ENCODE assay signal across 1 cellular context in the genomic region with DNA sequence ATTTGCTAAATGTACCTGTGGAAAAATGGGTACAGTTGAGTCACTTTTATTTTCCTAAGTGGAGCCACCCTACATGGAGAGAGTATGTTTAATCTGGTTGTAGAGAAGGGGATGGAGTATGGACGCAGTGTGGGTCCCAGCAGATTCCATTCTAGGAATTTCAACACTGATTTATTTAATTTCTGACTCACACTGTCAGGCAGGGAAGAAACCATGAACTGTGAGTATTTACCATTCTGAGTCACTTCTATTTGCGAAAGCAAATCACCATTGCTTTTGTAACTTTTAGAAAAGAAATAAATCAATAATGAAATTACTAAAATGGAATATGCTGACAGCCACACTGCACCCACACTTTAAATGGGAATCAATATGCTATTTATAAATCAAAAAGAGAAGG.
TF ChIP-seq lines count a peak whose summit lies in the region.

No MANE protein-coding gene starts in this region.

TF ChIP-seq in HepG2, 621 proteins besides CTCF, POLR2A, EP300 and RAD21 (continued from another document and continues in another):
- TF ChIP-seq, protein P1, sequence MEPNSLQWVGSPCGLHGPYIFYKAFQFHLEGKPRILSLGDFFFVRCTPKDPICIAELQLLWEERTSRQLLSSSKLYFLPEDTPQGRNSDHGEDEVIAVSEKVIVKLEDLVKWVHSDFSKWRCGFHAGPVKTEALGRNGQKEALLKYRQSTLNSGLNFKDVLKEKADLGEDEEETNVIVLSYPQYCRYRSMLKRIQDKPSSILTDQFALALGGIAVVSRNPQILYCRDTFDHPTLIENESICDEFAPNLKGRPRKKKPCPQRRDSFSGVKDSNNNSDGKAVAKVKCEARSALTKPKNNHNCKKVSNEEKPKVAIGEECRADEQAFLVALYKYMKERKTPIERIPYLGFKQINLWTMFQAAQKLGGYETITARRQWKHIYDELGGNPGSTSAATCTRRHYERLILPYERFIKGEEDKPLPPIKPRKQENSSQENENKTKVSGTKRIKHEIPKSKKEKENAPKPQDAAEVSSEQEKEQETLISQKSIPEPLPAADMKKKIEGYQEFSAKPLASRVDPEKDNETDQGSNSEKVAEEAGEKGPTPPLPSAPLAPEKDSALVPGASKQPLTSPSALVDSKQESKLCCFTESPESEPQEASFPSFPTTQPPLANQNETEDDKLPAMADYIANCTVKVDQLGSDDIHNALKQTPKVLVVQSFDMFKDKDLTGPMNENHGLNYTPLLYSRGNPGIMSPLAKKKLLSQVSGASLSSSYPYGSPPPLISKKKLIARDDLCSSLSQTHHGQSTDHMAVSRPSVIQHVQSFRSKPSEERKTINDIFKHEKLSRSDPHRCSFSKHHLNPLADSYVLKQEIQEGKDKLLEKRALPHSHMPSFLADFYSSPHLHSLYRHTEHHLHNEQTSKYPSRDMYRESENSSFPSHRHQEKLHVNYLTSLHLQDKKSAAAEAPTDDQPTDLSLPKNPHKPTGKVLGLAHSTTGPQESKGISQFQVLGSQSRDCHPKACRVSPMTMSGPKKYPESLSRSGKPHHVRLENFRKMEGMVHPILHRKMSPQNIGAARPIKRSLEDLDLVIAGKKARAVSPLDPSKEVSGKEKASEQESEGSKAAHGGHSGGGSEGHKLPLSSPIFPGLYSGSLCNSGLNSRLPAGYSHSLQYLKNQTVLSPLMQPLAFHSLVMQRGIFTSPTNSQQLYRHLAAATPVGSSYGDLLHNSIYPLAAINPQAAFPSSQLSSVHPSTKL (CRISPR knock-in tag; IDR thresholded peaks at IDR 0.05), result peak; percentile 74
- TF ChIP-seq, protein P2, sequence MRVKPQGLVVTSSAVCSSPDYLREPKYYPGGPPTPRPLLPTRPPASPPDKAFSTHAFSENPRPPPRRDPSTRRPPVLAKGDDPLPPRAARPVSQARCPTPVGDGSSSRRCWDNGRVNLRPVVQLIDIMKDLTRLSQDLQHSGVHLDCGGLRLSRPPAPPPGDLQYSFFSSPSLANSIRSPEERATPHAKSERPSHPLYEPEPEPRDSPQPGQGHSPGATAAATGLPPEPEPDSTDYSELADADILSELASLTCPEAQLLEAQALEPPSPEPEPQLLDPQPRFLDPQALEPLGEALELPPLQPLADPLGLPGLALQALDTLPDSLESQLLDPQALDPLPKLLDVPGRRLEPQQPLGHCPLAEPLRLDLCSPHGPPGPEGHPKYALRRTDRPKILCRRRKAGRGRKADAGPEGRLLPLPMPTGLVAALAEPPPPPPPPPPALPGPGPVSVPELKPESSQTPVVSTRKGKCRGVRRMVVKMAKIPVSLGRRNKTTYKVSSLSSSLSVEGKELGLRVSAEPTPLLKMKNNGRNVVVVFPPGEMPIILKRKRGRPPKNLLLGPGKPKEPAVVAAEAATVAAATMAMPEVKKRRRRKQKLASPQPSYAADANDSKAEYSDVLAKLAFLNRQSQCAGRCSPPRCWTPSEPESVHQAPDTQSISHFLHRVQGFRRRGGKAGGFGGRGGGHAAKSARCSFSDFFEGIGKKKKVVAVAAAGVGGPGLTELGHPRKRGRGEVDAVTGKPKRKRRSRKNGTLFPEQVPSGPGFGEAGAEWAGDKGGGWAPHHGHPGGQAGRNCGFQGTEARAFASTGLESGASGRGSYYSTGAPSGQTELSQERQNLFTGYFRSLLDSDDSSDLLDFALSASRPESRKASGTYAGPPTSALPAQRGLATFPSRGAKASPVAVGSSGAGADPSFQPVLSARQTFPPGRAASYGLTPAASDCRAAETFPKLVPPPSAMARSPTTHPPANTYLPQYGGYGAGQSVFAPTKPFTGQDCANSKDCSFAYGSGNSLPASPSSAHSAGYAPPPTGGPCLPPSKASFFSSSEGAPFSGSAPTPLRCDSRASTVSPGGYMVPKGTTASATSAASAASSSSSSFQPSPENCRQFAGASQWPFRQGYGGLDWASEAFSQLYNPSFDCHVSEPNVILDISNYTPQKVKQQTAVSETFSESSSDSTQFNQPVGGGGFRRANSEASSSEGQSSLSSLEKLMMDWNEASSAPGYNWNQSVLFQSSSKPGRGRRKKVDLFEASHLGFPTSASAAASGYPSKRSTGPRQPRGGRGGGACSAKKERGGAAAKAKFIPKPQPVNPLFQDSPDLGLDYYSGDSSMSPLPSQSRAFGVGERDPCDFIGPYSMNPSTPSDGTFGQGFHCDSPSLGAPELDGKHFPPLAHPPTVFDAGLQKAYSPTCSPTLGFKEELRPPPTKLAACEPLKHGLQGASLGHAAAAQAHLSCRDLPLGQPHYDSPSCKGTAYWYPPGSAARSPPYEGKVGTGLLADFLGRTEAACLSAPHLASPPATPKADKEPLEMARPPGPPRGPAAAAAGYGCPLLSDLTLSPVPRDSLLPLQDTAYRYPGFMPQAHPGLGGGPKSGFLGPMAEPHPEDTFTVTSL (CRISPR knock-in tag; IDR thresholded peaks at IDR 0.05; ENCODE audit: borderline replicate concordance), result peak; percentile 86; the same call in 1 of the 2 replicates
- TF ChIP-seq, protein P3, sequence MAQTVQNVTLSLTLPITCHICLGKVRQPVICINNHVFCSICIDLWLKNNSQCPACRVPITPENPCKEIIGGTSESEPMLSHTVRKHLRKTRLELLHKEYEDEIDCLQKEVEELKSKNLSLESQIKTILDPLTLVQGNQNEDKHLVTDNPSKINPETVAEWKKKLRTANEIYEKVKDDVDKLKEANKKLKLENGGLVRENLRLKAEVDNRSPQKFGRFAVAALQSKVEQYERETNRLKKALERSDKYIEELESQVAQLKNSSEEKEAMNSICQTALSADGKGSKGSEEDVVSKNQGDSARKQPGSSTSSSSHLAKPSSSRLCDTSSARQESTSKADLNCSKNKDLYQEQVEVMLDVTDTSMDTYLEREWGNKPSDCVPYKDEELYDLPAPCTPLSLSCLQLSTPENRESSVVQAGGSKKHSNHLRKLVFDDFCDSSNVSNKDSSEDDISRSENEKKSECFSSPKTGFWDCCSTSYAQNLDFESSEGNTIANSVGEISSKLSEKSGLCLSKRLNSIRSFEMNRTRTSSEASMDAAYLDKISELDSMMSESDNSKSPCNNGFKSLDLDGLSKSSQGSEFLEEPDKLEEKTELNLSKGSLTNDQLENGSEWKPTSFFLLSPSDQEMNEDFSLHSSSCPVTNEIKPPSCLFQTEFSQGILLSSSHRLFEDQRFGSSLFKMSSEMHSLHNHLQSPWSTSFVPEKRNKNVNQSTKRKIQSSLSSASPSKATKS (CRISPR knock-in tag; IDR thresholded peaks at IDR 0.05), result no peak
- TF ChIP-seq SALL2 (CRISPR knock-in tag; IDR thresholded peaks at IDR 0.05), result no peak
- TF ChIP-seq SRSF1 (optimal IDR thresholded peaks at IDR 0.05; ENCODE audit: low read depth, low read length), result no peak
- TF ChIP-seq FOSL2 (CRISPR knock-in tag; IDR thresholded peaks at IDR 0.05), result peak; percentile 95
- TF ChIP-seq GFI1 (CRISPR knock-in tag; IDR thresholded peaks at IDR 0.05; ENCODE audit: borderline replicate concordance), result peak; percentile 73; the same call in 1 of the 2 replicates
- no peak for TF ChIP-seq U2AF2 (IDR thresholded peaks at IDR 0.05; ENCODE audit: low read depth, low read length)
- peak; percentile 56; the same call in 1 of the 2 replicates for TF ChIP-seq CEBPB (IDR thresholded peaks at IDR 0.05; ENCODE audit: borderline replicate concordance, low read depth, low read length)
- TF ChIP-seq ZNF839 (CRISPR knock-in tag; IDR thresholded peaks at IDR 0.05; ENCODE audit: borderline replicate concordance), result no peak
- TF ChIP-seq, protein P4, sequence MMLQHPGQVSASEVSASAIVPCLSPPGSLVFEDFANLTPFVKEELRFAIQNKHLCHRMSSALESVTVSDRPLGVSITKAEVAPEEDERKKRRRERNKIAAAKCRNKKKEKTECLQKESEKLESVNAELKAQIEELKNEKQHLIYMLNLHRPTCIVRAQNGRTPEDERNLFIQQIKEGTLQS (CRISPR knock-in tag; IDR thresholded peaks at IDR 0.05), result no peak
- no peak for TF ChIP-seq ZMYM3 (CRISPR knock-in tag; IDR thresholded peaks at IDR 0.05)
- TF ChIP-seq ZNF333 (CRISPR knock-in tag; IDR thresholded peaks at IDR 0.05; ENCODE audit: borderline replicate concordance), result no peak
- TF ChIP-seq PRMT3 (CRISPR knock-in tag; IDR thresholded peaks at IDR 0.05; ENCODE audit: borderline replicate concordance, low read depth), result no peak
- no peak for TF ChIP-seq ISL2 (CRISPR knock-in tag; IDR thresholded peaks at IDR 0.05)
- no peak for TF ChIP-seq RBM39 (IDR thresholded peaks at IDR 0.05; ENCODE audit: low read depth, low read length, poor library complexity, severe bottlenecking)
- TF ChIP-seq XRCC5 (optimal IDR thresholded peaks at IDR 0.05; ENCODE audit: low read length), result no peak
- TF ChIP-seq SATB2 (CRISPR knock-in tag; IDR thresholded peaks at IDR 0.05), result no peak
- TF ChIP-seq, protein P5, sequence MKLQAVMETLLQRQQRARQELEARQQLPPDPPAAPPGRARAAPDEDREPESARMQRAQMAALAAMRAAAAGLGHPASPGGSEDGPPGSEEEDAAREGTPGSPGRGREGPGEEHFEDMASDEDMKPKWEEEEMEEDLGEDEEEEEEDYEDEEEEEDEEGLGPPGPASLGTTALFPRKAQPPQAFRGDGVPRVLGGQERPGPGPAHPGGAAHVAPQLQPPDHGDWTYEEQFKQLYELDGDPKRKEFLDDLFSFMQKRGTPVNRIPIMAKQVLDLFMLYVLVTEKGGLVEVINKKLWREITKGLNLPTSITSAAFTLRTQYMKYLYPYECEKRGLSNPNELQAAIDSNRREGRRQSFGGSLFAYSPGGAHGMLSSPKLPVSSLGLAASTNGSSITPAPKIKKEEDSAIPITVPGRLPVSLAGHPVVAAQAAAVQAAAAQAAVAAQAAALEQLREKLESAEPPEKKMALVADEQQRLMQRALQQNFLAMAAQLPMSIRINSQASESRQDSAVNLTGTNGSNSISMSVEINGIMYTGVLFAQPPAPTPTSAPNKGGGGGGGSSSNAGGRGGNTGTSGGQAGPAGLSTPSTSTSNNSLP (IDR thresholded peaks at IDR 0.05; ENCODE audit: low read depth, low read length), result peak; percentile 94
- TF ChIP-seq MAF1 (CRISPR knock-in tag; IDR thresholded peaks at IDR 0.05; ENCODE audit: borderline replicate concordance), result no peak
- TF ChIP-seq, protein P6, sequence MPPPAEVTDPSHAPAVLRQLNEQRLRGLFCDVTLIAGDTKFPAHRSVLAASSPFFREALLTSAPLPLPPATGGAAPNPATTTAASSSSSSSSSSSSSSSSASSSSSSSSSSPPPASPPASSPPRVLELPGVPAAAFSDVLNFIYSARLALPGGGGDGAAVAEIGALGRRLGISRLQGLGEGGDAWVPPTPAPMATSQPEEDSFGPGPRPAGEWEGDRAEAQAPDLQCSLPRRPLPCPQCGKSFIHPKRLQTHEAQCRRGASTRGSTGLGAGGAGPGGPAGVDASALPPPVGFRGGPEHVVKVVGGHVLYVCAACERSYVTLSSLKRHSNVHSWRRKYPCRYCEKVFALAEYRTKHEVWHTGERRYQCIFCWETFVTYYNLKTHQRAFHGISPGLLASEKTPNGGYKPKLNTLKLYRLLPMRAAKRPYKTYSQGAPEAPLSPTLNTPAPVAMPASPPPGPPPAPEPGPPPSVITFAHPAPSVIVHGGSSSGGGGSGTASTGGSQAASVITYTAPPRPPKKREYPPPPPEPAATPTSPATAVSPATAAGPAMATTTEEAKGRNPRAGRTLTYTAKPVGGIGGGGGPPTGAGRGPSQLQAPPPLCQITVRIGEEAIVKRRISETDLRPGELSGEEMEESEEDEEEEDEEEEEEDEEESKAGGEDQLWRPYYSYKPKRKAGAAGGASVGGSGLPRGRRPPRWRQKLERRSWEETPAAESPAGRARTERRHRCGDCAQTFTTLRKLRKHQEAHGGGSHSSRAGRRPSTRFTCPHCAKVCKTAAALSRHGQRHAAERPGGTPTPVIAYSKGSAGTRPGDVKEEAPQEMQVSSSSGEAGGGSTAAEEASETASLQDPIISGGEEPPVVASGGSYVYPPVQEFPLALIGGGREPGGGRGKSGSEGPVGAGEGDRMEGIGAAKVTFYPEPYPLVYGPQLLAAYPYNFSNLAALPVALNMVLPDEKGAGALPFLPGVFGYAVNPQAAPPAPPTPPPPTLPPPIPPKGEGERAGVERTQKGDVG (CRISPR knock-in tag; IDR thresholded peaks at IDR 0.05; ENCODE audit: borderline replicate concordance), result no peak
- TF ChIP-seq, protein P7, sequence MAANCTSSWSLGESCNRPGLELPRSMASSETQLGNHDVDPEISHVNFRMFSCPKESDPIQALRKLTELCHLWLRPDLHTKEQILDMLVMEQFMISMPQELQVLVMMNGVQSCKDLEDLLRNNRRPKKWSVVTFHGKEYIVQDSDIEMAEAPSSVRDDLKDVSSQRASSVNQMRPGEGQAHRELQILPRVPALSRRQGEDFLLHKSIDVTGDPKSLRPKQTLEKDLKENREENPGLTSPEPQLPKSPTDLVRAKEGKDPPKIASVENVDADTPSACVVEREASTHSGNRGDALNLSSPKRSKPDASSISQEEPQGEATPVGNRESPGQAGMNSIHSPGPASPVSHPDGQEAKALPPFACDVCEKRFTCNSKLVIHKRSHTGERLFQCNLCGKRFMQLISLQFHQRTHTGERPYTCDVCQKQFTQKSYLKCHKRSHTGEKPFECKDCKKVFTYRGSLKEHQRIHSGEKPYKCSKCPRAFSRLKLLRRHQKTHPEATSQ (CRISPR knock-in tag; IDR thresholded peaks at IDR 0.05; ENCODE audit: borderline replicate concordance), result no peak
- no peak for TF ChIP-seq ZNF556 (CRISPR knock-in tag; IDR thresholded peaks at IDR 0.05; ENCODE audit: borderline replicate concordance)
- peak; percentile 77; the same call in 1 of the 2 replicates for TF ChIP-seq FOSL1 (CRISPR knock-in tag; IDR thresholded peaks at IDR 0.05; ENCODE audit: borderline replicate concordance)
- 0 out of 2 replicates have a peak, but pooled peaks have one; percentile 63 for TF ChIP-seq JUN (CRISPR knock-in tag; IDR thresholded peaks at IDR 0.05)
- TF ChIP-seq ZNF709 (CRISPR knock-in tag; IDR thresholded peaks at IDR 0.05), result no peak
- no peak for TF ChIP-seq ZNF777 (CRISPR knock-in tag; IDR thresholded peaks at IDR 0.05)
- no peak for TF ChIP-seq KLF16 (CRISPR knock-in tag; IDR thresholded peaks at IDR 0.05)
- no peak for TF ChIP-seq ZNF44 (CRISPR knock-in tag; IDR thresholded peaks at IDR 0.05)
- TF ChIP-seq HOXD1 (CRISPR knock-in tag; IDR thresholded peaks at IDR 0.05), result no peak
- TF ChIP-seq POGZ (CRISPR knock-in tag; IDR thresholded peaks at IDR 0.05), result no peak
- peak; percentile 25; the same call in 1 of the 2 replicates for TF ChIP-seq FOXA1 (IDR thresholded peaks at IDR 0.05)
- peak; percentile 55 for TF ChIP-seq FOXA1 (CRISPR knock-in tag; IDR thresholded peaks at IDR 0.05)
- no peak for TF ChIP-seq ZNF224 (CRISPR knock-in tag; IDR thresholded peaks at IDR 0.05)
- TF ChIP-seq GATAD2A (CRISPR knock-in tag; IDR thresholded peaks at IDR 0.05), result peak; percentile 62
- TF ChIP-seq, protein P8, sequence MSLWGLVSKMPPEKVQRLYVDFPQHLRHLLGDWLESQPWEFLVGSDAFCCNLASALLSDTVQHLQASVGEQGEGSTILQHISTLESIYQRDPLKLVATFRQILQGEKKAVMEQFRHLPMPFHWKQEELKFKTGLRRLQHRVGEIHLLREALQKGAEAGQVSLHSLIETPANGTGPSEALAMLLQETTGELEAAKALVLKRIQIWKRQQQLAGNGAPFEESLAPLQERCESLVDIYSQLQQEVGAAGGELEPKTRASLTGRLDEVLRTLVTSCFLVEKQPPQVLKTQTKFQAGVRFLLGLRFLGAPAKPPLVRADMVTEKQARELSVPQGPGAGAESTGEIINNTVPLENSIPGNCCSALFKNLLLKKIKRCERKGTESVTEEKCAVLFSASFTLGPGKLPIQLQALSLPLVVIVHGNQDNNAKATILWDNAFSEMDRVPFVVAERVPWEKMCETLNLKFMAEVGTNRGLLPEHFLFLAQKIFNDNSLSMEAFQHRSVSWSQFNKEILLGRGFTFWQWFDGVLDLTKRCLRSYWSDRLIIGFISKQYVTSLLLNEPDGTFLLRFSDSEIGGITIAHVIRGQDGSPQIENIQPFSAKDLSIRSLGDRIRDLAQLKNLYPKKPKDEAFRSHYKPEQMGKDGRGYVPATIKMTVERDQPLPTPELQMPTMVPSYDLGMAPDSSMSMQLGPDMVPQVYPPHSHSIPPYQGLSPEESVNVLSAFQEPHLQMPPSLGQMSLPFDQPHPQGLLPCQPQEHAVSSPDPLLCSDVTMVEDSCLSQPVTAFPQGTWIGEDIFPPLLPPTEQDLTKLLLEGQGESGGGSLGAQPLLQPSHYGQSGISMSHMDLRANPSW (CRISPR knock-in tag; IDR thresholded peaks at IDR 0.05; ENCODE audit: borderline replicate concordance), result no peak
- TF ChIP-seq JARID2 (CRISPR knock-in tag; IDR thresholded peaks at IDR 0.05; ENCODE audit: insufficient replicate concordance), result no peak
- TF ChIP-seq ZEB1 (IDR thresholded peaks at IDR 0.05; ENCODE audit: insufficient replicate concordance, low read depth), result no peak
